In the genomic region with DNA sequence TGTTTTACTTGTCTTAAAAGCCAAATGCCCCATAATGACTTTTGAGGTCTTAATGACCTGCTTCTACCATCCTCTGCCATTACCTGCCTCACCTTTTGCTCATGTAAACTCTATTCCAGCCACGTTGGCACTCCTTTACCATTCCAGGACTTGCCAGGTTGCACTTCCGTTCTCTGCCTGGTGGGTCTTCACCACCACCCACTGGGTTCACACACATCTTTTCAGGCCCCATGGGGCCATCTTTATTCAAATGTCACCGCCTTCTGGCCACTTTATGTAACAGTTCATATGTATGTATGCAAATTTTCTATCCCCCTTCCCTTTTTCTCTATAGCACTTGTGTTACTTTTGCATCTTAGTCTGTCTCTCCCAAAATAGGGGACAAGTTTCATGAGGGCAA, we compare ENCODE assay signal across 10 cellular contexts. TPM values are rescaled to one million over a fixed set of nuclear protein-coding genes. Genes with fewer than 3 reads are reported as not detected.
DNase-seq lines count a peak whose midpoint lies in the region; TF ChIP-seq lines count a peak whose summit lies in the region.
"Had no signal": no experiment of that assay in that cellular context is flagged by ENCODE, and none has a peak within 500 bp of the region (broad histone marks: within the 10 kb centered on the region; RNA-seq: fewer than 3 reads in every experiment).

No MANE protein-coding gene starts in this region.

- H3K4me1 ChIP-seq in A673 (ENCODE audit: insufficient read depth, low read length, poor library complexity, severe bottlenecking) (no peaks in the 10 kb centered on the region), uterus (no peaks in the 10 kb centered on the region)
- H3K4me1 ChIP-seq: HAP-1 had no signal

- intact Hi-C loops in A673 (cut with micrococcal nuclease; ENCODE audit: unreplicated experiment), result no loop called here
- intact Hi-C loops in uterus (cut with DNase I; ENCODE audit: low total_unique reads), result no loop called here

- no TSS peak for BruUV-seq in A673 (replicated peaks; lab: Mats Ljungman, UMichigan)

- DNase-seq in A673 (ENCODE audit: low spot score) (peak; percentile 65), GM10266 (ENCODE audit: extremely low spot score) (peak; percentile 15), RPMI7951 (ENCODE audit: low read depth) (peak; percentile 19), glutamatergic neuron (no peak), uterus (no peak), kidney glomerular epithelial cell (lab: John Stamatoyannopoulos, UW) (no peak), GM19238 (ENCODE audit: insufficient read length, low spot score) (no peak)
- no peak for DNase-seq in activated CD4-positive, alpha-beta T cell treated with anti-CD3 and anti-CD28 coated beads, Interleukin-2, amount 50 U/mL, for 48 hours
- DNase-seq: GF-D8 had no signal

- H3K36me3 Mint-ChIP-seq in glutamatergic neuron (ENCODE audit: unreplicated experiment), result peaks cover 18% of the 10 kb centered on the region

- peaks cover 17% of the 10 kb centered on the region for H3K9me3 Mint-ChIP-seq in glutamatergic neuron (ENCODE audit: unreplicated experiment)

- H3K27me3 Mint-ChIP-seq in glutamatergic neuron (ENCODE audit: unreplicated experiment), result peaks cover 15% of the 10 kb centered on the region

- peak; percentile 31; the same call in 1 of the 2 replicates for TF ChIP-seq CTCF in A673 (conservative IDR thresholded peaks at IDR 0.05; ENCODE audit: low read depth, low read length)
- TF ChIP-seq CTCF in GM10266 (IDR thresholded peaks at IDR 0.05; ENCODE audit: control insufficient read depth, insufficient read depth, low read depth, missing control alignments), result no peak
- TF ChIP-seq CTCF in glutamatergic neuron (IDR thresholded peaks at IDR 0.05; ENCODE audit: partially characterized antibody, unreplicated experiment), result peak; percentile 17
- TF ChIP-seq CTCF in uterus (IDR thresholded peaks at IDR 0.05), result no peak

- peaks cover 38% of the 10 kb centered on the region for H3K4me1 Mint-ChIP-seq in glutamatergic neuron (ENCODE audit: low read depth, unreplicated experiment)

- H3K9me3 ChIP-seq in A673 (ENCODE audit: low read depth, low read length, poor library complexity, severe bottlenecking) (no peaks in the 10 kb centered on the region), uterus (no peaks in the 10 kb centered on the region)
- H3K9me3 ChIP-seq: HAP-1 had no signal

- CTCF ChIA-PET in A673 (lab: Charles Lee), result no interaction called here

- H3K4me3 ChIP-seq in A673 (ENCODE audit: low read depth, low read length, poor library complexity, severe bottlenecking) (no peak overlapping the region), uterus (no peak overlapping the region)
- H3K4me3 ChIP-seq: HAP-1 had no signal

- H3K27ac ChIP-seq in A673 (ENCODE audit: low read depth, low read length, poor library complexity, severe bottlenecking) (no peak overlapping the region), uterus (no peak overlapping the region)

- TF ChIP-seq POLR2A in uterus (IDR thresholded peaks at IDR 0.05), result no peak

- peak overlapping the region; percentile 8 for H3K4me3 Mint-ChIP-seq in glutamatergic neuron (ENCODE audit: unreplicated experiment)

- no peaks in the 10 kb centered on the region for H3K27me3 ChIP-seq in A673 (replicated peaks; ENCODE audit: insufficient read depth, low read depth, low read length, poor library complexity)
- no peaks in the 10 kb centered on the region for H3K27me3 ChIP-seq in uterus

- POLR2A ChIA-PET in A673 (lab: Charles Lee; ENCODE audit: low non-redundant PET), result no interaction called here

- H3K36me3 ChIP-seq in A673 (ENCODE audit: insufficient read depth, low read length, poor library complexity, severe bottlenecking), result peaks cover 99% of the 10 kb centered on the region
- H3K36me3 ChIP-seq in uterus, result no peaks in the 10 kb centered on the region

- H3K27ac Mint-ChIP-seq in glutamatergic neuron (ENCODE audit: unreplicated experiment), result peak overlapping the region; percentile 41

RNA-seq across cellular contexts. Expression of a gene that starts 57.7 kb away (rescaled TPM):
- 296 and 333 TPM in 2 replicates for total RNA-seq in A673 (2021)
- total RNA-seq in RPMI7951 (2014; rRNA removed; shearing (Covaris generic)), result 68.5 and 75.7 TPM in 2 replicates
- total RNA-seq in glutamatergic neuron (ENCODE audit: unreplicated experiment), result 269 TPM
- 100 to 1,000 TPM in 2 of 4 donors, 10 to 100 TPM in 2; 61.5 to 173 (median 97.9) TPM for total RNA-seq in uterus

Comparison
In these comparisons a context has a peak if more than half of its experiments do, and no peak if none do; other contexts are left out.
1. DNase-seq: peak in A673 (single experiment), GM10266 (single experiment) and RPMI7951 (single experiment); none in glutamatergic neuron (single experiment), uterus (0 of 2), kidney glomerular epithelial cell (single experiment), GM19238 (single experiment) and activated CD4-positive, alpha-beta T cell treated with anti-CD3 and anti-CD28 coated beads, Interleukin-2, amount 50 U/mL, for 48 hours (0 of 2).
2. CTCF ChIP-seq: peak in A673 (single experiment) and glutamatergic neuron (single experiment); none in GM10266 (single experiment) and uterus (0 of 4).